Comparison of ENCODE assay signal across 1 cellular context in genomic region chr15:40421246-40422157, GRCh38.
TF ChIP-seq lines count a peak whose summit lies in the region.

No MANE protein-coding gene starts in this region.

TF ChIP-seq in K562, 482 proteins besides CTCF, POLR2A, EP300 and RAD21 (continues in another document):
- TF ChIP-seq DEAF1 (CRISPR knock-in tag; IDR thresholded peaks at IDR 0.05), result peak; percentile 86
- peak; percentile 90; the same call in 1 of the 2 replicates for TF ChIP-seq RB1 (IDR thresholded peaks at IDR 0.05; ENCODE audit: low read depth)
- 0 out of 2 replicates have a peak, but pooled peaks have one; percentile 22 for TF ChIP-seq ZBTB49 (CRISPR knock-in tag; IDR thresholded peaks at IDR 0.05; ENCODE audit: borderline replicate concordance)
- TF ChIP-seq ZNF384 (IDR thresholded peaks at IDR 0.05; ENCODE audit: low read depth, low read length), result 0 out of 2 replicates have a peak, but pooled peaks have one; percentile 22
- no peak for TF ChIP-seq ZNF354B (CRISPR knock-in tag; IDR thresholded peaks at IDR 0.05)
- peak; percentile 40; the same call in 1 of the 2 replicates for TF ChIP-seq MYC (IDR thresholded peaks at IDR 0.05; ENCODE audit: low read depth, low read length)
- TF ChIP-seq MYC (CRISPR knock-in tag; IDR thresholded peaks at IDR 0.05; ENCODE audit: borderline replicate concordance, low read depth), result no peak
- peak; percentile 56 for TF ChIP-seq SP1 (CRISPR knock-in tag; IDR thresholded peaks at IDR 0.05)
- peak; percentile 65 for TF ChIP-seq MAX (CRISPR knock-in tag; IDR thresholded peaks at IDR 0.05)
- TF ChIP-seq CREM (IDR thresholded peaks at IDR 0.05; ENCODE audit: low read depth), result peak; percentile 61
- TF ChIP-seq EZH2 (IDR thresholded peaks at IDR 0.05; ENCODE audit: borderline replicate concordance, low read depth, low read length), result no peak
- no peak for TF ChIP-seq GTF2F1 (IDR thresholded peaks at IDR 0.05; ENCODE audit: low read depth, low read length)
- peak; percentile 55; the same call in 1 of the 2 replicates for TF ChIP-seq CTBP1 (IDR thresholded peaks at IDR 0.05; ENCODE audit: borderline replicate concordance)
- TF ChIP-seq MBD1 (CRISPR knock-in tag; IDR thresholded peaks at IDR 0.05), result peak; percentile 95
- TF ChIP-seq MAZ (CRISPR knock-in tag; conservative IDR thresholded peaks at IDR 0.05 in 1 of 2, IDR thresholded peaks at IDR 0.05 in 1 of 2), result peak in 1 of 2 experiments; percentile 68; a peak in 2 of 4 replicates
- no peak for TF ChIP-seq ERF (CRISPR knock-in tag; IDR thresholded peaks at IDR 0.05)
- TF ChIP-seq NFIC (IDR thresholded peaks at IDR 0.05), result peak; percentile 33; the same call in 1 of the 2 replicates
- 0 out of 2 replicates have a peak, but pooled peaks have one; percentile 27 for TF ChIP-seq MYNN (IDR thresholded peaks at IDR 0.05)
- no peak for TF ChIP-seq MYNN (CRISPR knock-in tag; IDR thresholded peaks at IDR 0.05)
- peak in 1 of 3 experiments; percentile 50 for TF ChIP-seq YY1 (IDR thresholded peaks at IDR 0.05; ENCODE audit: borderline replicate concordance in 1 of 3, control insufficient read depth in 1 of 3, extremely low read depth in 1 of 3, insufficient read depth in 3 of 3, insufficient read length in 1 of 3, insufficient replicate concordance in 2 of 3, low read depth in 1 of 3, low read length in 2 of 3)
- 0 out of 4 replicates have a peak, but pooled peaks of 1 of the 2 experiments have one; percentile 38 for TF ChIP-seq UBTF (IDR thresholded peaks at IDR 0.05; ENCODE audit: borderline replicate concordance in 1 of 2, low read depth in 2 of 2, low read length in 2 of 2)
- TF ChIP-seq KLF16 (IDR thresholded peaks at IDR 0.05), result 0 out of 2 replicates have a peak, but pooled peaks have one; percentile 35
- TF ChIP-seq TEAD4 (IDR thresholded peaks at IDR 0.05; ENCODE audit: low read length), result 0 out of 2 replicates have a peak, but pooled peaks have one; percentile 14
- TF ChIP-seq TEAD4 (CRISPR knock-in tag; IDR thresholded peaks at IDR 0.05; ENCODE audit: borderline replicate concordance), result no peak
- TF ChIP-seq ZNF639 (CRISPR knock-in tag; conservative IDR thresholded peaks at IDR 0.05 in 1 of 2, IDR thresholded peaks at IDR 0.05 in 1 of 2), result no peak
- peak; percentile 7; the same call in 1 of the 2 replicates for TF ChIP-seq ARID4B (CRISPR knock-in tag; IDR thresholded peaks at IDR 0.05)
- peak; percentile 14; the same call in 1 of the 2 replicates for TF ChIP-seq KDM2B (CRISPR knock-in tag; IDR thresholded peaks at IDR 0.05)
- peak; percentile 34 for TF ChIP-seq CTCFL (IDR thresholded peaks at IDR 0.05; ENCODE audit: borderline replicate concordance, insufficient read depth, low read depth, low read length, poor library complexity, severe bottlenecking)
- TF ChIP-seq TBL1XR1 (IDR thresholded peaks at IDR 0.05; ENCODE audit: low read length in 2 of 2), result no peak
- peak; percentile 53; the same call in 1 of the 2 replicates for TF ChIP-seq CXXC5 (CRISPR knock-in tag; IDR thresholded peaks at IDR 0.05)
- TF ChIP-seq EP400 (IDR thresholded peaks at IDR 0.05), result no peak
- TF ChIP-seq HMGN3 (IDR thresholded peaks at IDR 0.05; ENCODE audit: borderline replicate concordance, extremely low read depth, insufficient read length, low read depth, low read length), result peak; percentile 27
- no peak for TF ChIP-seq BCOR (IDR thresholded peaks at IDR 0.05)
- TF ChIP-seq ZNF263 (CRISPR knock-in tag; IDR thresholded peaks at IDR 0.05; ENCODE audit: borderline replicate concordance), result peak; percentile 46; the same call in 1 of the 2 replicates
- TF ChIP-seq KLF13 (tag; IDR thresholded peaks at IDR 0.05; ENCODE audit: borderline replicate concordance, low read depth), result peak; percentile 48; the same call in 1 of the 2 replicates
- TF ChIP-seq XRCC5 (IDR thresholded peaks at IDR 0.05; ENCODE audit: low read depth, low read length), result 0 out of 2 replicates have a peak, but pooled peaks have one; percentile 31
- TF ChIP-seq NFIX (CRISPR knock-in tag; IDR thresholded peaks at IDR 0.05; ENCODE audit: low read depth), result no peak
- TF ChIP-seq STAT5A (IDR thresholded peaks at IDR 0.05; ENCODE audit: borderline replicate concordance, low read length), result no peak
- TF ChIP-seq STAG1 (CRISPR knock-in tag; IDR thresholded peaks at IDR 0.05; ENCODE audit: borderline replicate concordance), result peak; percentile 82; the same call in 1 of the 2 replicates
- TF ChIP-seq ARID2 (IDR thresholded peaks at IDR 0.05), result peak; percentile 90
- peak; percentile 91 for TF ChIP-seq SMC3 (conservative IDR thresholded peaks at IDR 0.05; ENCODE audit: insufficient read depth, low read depth, low read length)
- TF ChIP-seq CC2D1A (IDR thresholded peaks at IDR 0.05), result peak; percentile 68
- no peak for TF ChIP-seq NFATC3 (IDR thresholded peaks at IDR 0.05)
- TF ChIP-seq E2F6 (IDR thresholded peaks at IDR 0.05; ENCODE audit: borderline replicate concordance in 1 of 2, extremely low read depth in 1 of 2, insufficient read depth in 1 of 2, insufficient read length in 1 of 2, low read depth in 1 of 2, low read length in 1 of 2, poor library complexity in 1 of 2, severe bottlenecking in 1 of 2), result peak; percentile 29 to 40
- peak; percentile 36; the same call in 1 of the 2 replicates for TF ChIP-seq JUND (IDR thresholded peaks at IDR 0.05; ENCODE audit: borderline replicate concordance, low read depth, low read length)
- TF ChIP-seq JUND (tag; IDR thresholded peaks at IDR 0.05; ENCODE audit: borderline replicate concordance, low read depth, low read length), result no peak
- TF ChIP-seq POLR2G (IDR thresholded peaks at IDR 0.05; ENCODE audit: low read depth, low read length), result peak; percentile 54
